16 cellular contexts compared by ENCODE assay signal in the genomic region with DNA sequence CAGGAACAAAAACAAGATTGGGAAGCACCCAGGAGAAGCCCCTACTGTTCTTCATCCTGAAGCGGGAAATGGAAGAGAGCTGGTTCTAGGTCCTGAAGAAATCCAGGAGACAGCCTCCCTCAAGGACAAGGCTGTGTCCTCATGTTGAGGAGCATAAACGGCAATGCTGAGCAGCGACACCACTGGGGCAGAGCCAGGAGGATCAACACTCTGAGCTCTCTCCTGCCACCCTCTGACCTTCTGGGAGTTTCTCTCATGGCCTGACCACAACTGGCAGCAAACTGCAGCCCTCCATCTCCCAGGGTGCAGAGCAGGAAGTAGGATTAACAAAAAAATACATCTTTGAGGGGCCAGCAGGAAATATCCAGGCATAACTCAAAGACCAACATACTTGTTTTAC.
A peak's percentile ranks its signal among the peaks of the same experiment; 100 is the strongest.
DNase-seq lines count a peak whose midpoint lies in the region; ATAC-seq and TF ChIP-seq lines count a peak whose summit lies in the region.
"Had no signal": no experiment of that assay in that cellular context is flagged by ENCODE, and none has a peak within 500 bp of the region (broad histone marks: within the 10 kb centered on the region; RNA-seq: fewer than 3 reads in every experiment).

No MANE protein-coding gene starts in this region.

- TF ChIP-seq CTCF in DND-41 (IDR thresholded peaks at IDR 0.05; ENCODE audit: borderline replicate concordance, extremely low read depth, low read length, poor library complexity, severe bottlenecking), result no peak

- H3K4me1 ChIP-seq in DND-41 (ENCODE audit: insufficient read depth, low read length), result no peaks in the 10 kb centered on the region

- no peaks in the 10 kb centered on the region for H4K20me1 ChIP-seq in DND-41 (ENCODE audit: insufficient read depth, low read length)

- H3K79me2 ChIP-seq in DND-41 (ENCODE audit: insufficient read depth, low read length), result no peaks in the 10 kb centered on the region

- H3K27me3 ChIP-seq in DND-41 (ENCODE audit: insufficient read depth, low read length, poor library complexity), result no peaks in the 10 kb centered on the region

- no peak overlapping the region for H3K4me2 ChIP-seq in DND-41 (ENCODE audit: insufficient read depth, low read length)
- H3K4me2 ChIP-seq: SK-N-SH had no signal

- no peak overlapping the region for H3K9ac ChIP-seq in DND-41 (ENCODE audit: low read depth, low read length)
- H3K9ac ChIP-seq: SK-N-SH had no signal

- H3K9me3 ChIP-seq in DND-41 (ENCODE audit: insufficient read depth, low read length, severe bottlenecking), result no peaks in the 10 kb centered on the region
- H3K9me3 ChIP-seq: SK-N-SH, thoracic aorta had no signal

- in situ Hi-C loops in SK-MEL-5 (cut with HindIII; ENCODE audit: low pct_unique_long_range_greater_than_20kb, low sequenced_read_pairs), result no loop called here

- DNase-seq in DND-41 (peak; percentile 17), HUDEP-2 (lab: John Stamatoyannopoulos, UW; ENCODE audit: unreplicated experiment in 76 of 76) (peak in 39 of 76 experiments; percentile 1 to 53 (median 19)), SK-MEL-5 (ENCODE audit: low read depth, low spot score) (peak; percentile 55), medulla oblongata (ENCODE audit: extremely low spot score) (peak; percentile 23), Ammon's horn (ENCODE audit: low spot score) (no peak), DMS114 treated with DMSO at 0.1 percent for 48 hours (lab: John Stamatoyannopoulos, UW; ENCODE audit: unreplicated experiment) (no peak)
- DNase-seq: activated CD4-positive, alpha-beta memory T cell treated with anti-CD3 and anti-CD28 coated beads, Interleukin-2, amount 10 ng/mL, durations not matched to agents 7 days and 5 days; activated T-cell treated with anti-CD3 and anti-CD28 coated beads for 4 hours; NCI-H187; NCI-H774; SK-N-SH had no signal

- H3K27ac ChIP-seq in DND-41 (ENCODE audit: low read length), result no peak overlapping the region
- H3K27ac ChIP-seq: coronary artery, thoracic aorta had no signal

- H2AFZ ChIP-seq in DND-41 (ENCODE audit: low read depth, low read length), result no peak overlapping the region

- H3K36me3 ChIP-seq in DND-41 (ENCODE audit: insufficient read depth, low read length), result no peaks in the 10 kb centered on the region
- H3K36me3 ChIP-seq: thoracic aorta had no signal

- ATAC-seq in DND-41 (ENCODE audit: insufficient read depth, low read depth) (peak; percentile 48; the same call in 2 of the 3 replicates), GM18868 (IDR thresholded peaks at IDR 0.05; ENCODE audit: unreplicated experiment) (no peak)
- ATAC-seq: Panc1; stimulated activated effector memory CD8-positive, alpha-beta T cell treated with anti-CD3 and anti-CD28 coated beads, Interleukin-12 subunit alpha, Interleukin-12 subunit beta, amount 100 ng/mL, for 72 hours had no signal

- H3K4me3 ChIP-seq in DND-41 (ENCODE audit: low read depth in 1 of 2, low read length in 2 of 2), result no peak overlapping the region
- H3K4me3 ChIP-seq: coronary artery, thoracic aorta had no signal

Comparison
In these comparisons a context has a peak if more than half of its experiments do, and no peak if none do; other contexts are left out.
1. DNase-seq: peak in DND-41 (single experiment), HUDEP-2 (39 of 76), SK-MEL-5 (single experiment) and medulla oblongata (single experiment); none in Ammon's horn (single experiment) and DMS114 treated with DMSO at 0.1 percent for 48 hours (single experiment).